16 cellular contexts compared by ENCODE assay signal in genomic region chr7:37450035-37450434, GRCh38. TPM values are rescaled to one million over a fixed set of nuclear protein-coding genes. Genes with fewer than 3 reads are reported as not detected.
DNase-seq lines count a peak whose midpoint lies in the region; ATAC-seq and TF ChIP-seq lines count a peak whose summit lies in the region.
"Had no signal": no experiment of that assay in that cellular context is flagged by ENCODE, and none has a peak within 500 bp of the region (broad histone marks: within the 10 kb centered on the region; RNA-seq: fewer than 3 reads in every experiment).

No MANE protein-coding gene starts in this region.

- H2BK12ac ChIP-seq in neuronal stem cell (ENCODE audit: low read length), result no peak overlapping the region

- H3K36me3 ChIP-seq in BLaER1, result no peaks in the 10 kb centered on the region
- H3K36me3 ChIP-seq in CD8-positive, alpha-beta memory T cell (ENCODE audit: insufficient read depth, low read length), result no peaks in the 10 kb centered on the region
- no peaks in the 10 kb centered on the region for H3K36me3 ChIP-seq in neuronal stem cell (replicated peaks in 1 of 2; ENCODE audit: control insufficient read depth in 2 of 2, insufficient read depth in 2 of 2, low read length in 2 of 2)
- H3K36me3 ChIP-seq: colonic mucosa, transverse colon had no signal

- H3K4me1 Mint-ChIP-seq in CD8-positive, alpha-beta memory T cell, result peaks cover 38 to 60% (median 40%) of the 10 kb centered on the region in 3 donors
- H3K4me1 Mint-ChIP-seq in T-helper 17 cell (peaks cover 35% of the 10 kb centered on the region), MCF 10A (ENCODE audit: insufficient read depth, unreplicated experiment) (peaks cover 13% of the 10 kb centered on the region)

- H3K4me1 ChIP-seq in BLaER1 (peaks cover 24% of the 10 kb centered on the region), neuronal stem cell (ENCODE audit: control insufficient read depth in 2 of 2, insufficient read depth in 1 of 2, low read depth in 1 of 2, low read length in 2 of 2) (peaks cover 5 to 11% of the 10 kb centered on the region in 2 donors)
- peaks cover 28% of the 10 kb centered on the region for H3K4me1 ChIP-seq in CD8-positive, alpha-beta memory T cell (ENCODE audit: insufficient read depth, low read length)
- H3K4me1 ChIP-seq: colonic mucosa had no signal

- no peak overlapping the region for H3K23ac ChIP-seq in neuronal stem cell (ENCODE audit: low read depth, low read length, poor library complexity)

- no CpG with 5 or more reads among the region's 3 CpGs for WGBS in neuronal stem cell (ENCODE audit: extremely low coverage in 2 of 2, insufficient read length in 2 of 2, insufficient replicate concordance in 1 of 2), 2 donors

- peaks cover 0 to 2% (median 2%) of the 10 kb centered on the region in 5 donors for H3K9me3 Mint-ChIP-seq in CD8-positive, alpha-beta memory T cell
- H3K9me3 Mint-ChIP-seq in MCF 10A (ENCODE audit: unreplicated experiment), result no peaks in the 10 kb centered on the region

- BruUV-seq in MCF 10A (replicated peaks; lab: Mats Ljungman, UMichigan), result no TSS peak

- no peak overlapping the region for H2BK120ac ChIP-seq in neuronal stem cell (ENCODE audit: low read depth, low read length)

- H4K91ac ChIP-seq in neuronal stem cell (ENCODE audit: low read depth, low read length, poor library complexity), result no peak overlapping the region

- H3K9me3 ChIP-seq in BLaER1 (no peaks in the 10 kb centered on the region), T-helper 17 cell (ENCODE audit: control insufficient read depth, low read length, poor library complexity, severe bottlenecking) (no peaks in the 10 kb centered on the region), neuronal stem cell (replicated peaks in 1 of 2; ENCODE audit: control insufficient read depth in 2 of 2, insufficient read depth in 1 of 2, low read depth in 1 of 2, low read length in 2 of 2) (peaks cover 0 to 11% of the 10 kb centered on the region in 2 donors)
- no peaks in the 10 kb centered on the region for H3K9me3 ChIP-seq in CD8-positive, alpha-beta memory T cell (ENCODE audit: low read length)
- H3K9me3 ChIP-seq: colonic mucosa, transverse colon had no signal

- H3K4me3 Mint-ChIP-seq in CD8-positive, alpha-beta memory T cell, result peak overlapping the region; percentile 49 to 99 (median 95)
- H3K4me3 Mint-ChIP-seq in T-helper 17 cell, result no peak overlapping the region
- H3K4me3 Mint-ChIP-seq in MCF 10A (ENCODE audit: unreplicated experiment), result no peak overlapping the region

- no peak overlapping the region for H2AK5ac ChIP-seq in neuronal stem cell (ENCODE audit: low read depth, low read length)

- no peak overlapping the region for H2AFZ ChIP-seq in neuronal stem cell (ENCODE audit: low read length)
- H2AFZ ChIP-seq: hepatocyte had no signal

- CTCF ChIA-PET in CD8-positive, alpha-beta memory T cell (lab: Charles Lee), result interaction anchor here (0.8 to 3.2 kb wide), 7 partner anchors 27 to 1870 kb away, joined by 3 to 18 read pairs (median 4); no protein-coding TSS in a partner anchor
- CTCF ChIA-PET in MCF 10A (lab: Yijun Ruan, JAX), result no interaction called here

- no peak overlapping the region for H4K8ac ChIP-seq in neuronal stem cell (ENCODE audit: low read depth, low read length)

- H3K27me3 ChIP-seq in BLaER1 (no peaks in the 10 kb centered on the region), neuronal stem cell (ENCODE audit: control insufficient read depth in 3 of 3, insufficient read depth in 3 of 3, low read depth in 1 of 3, low read length in 3 of 3) (peaks cover 0 to 11% (median 3%) of the 10 kb centered on the region in 3 experiments)
- H3K27me3 ChIP-seq in CD8-positive, alpha-beta memory T cell (ENCODE audit: insufficient read depth, low read length, poor library complexity, severe bottlenecking), result no peaks in the 10 kb centered on the region

- H3K27ac ChIP-seq in BLaER1 (no peak overlapping the region), neuronal stem cell (replicated peaks; ENCODE audit: low read length) (no peak overlapping the region)
- no peak overlapping the region for H3K27ac ChIP-seq in CD8-positive, alpha-beta memory T cell (ENCODE audit: low read depth, low read length)
- H3K27ac ChIP-seq: hepatocyte, RWPE1 had no signal

- peaks cover 0 to 6% of the 10 kb centered on the region in 2 donors for H3K27me3 Mint-ChIP-seq in CD8-positive, alpha-beta memory T cell
- H3K27me3 Mint-ChIP-seq in T-helper 17 cell (no peaks in the 10 kb centered on the region), MCF 10A (ENCODE audit: insufficient read depth, unreplicated experiment) (no peaks in the 10 kb centered on the region)

- H3K14ac ChIP-seq in neuronal stem cell (ENCODE audit: low read length), result no peak overlapping the region

- DNase-seq in CD8-positive, alpha-beta memory T cell, result no peak
- no peak for DNase-seq in T-helper 17 cell
- peak; percentile 44 for DNase-seq in medulla oblongata (ENCODE audit: extremely low spot score)
- DNase-seq in neuronal stem cell (ENCODE audit: low spot score), result no peak
- DNase-seq in ecto neural progenitor cell (ENCODE audit: low spot score), result no peak
- DNase-seq in MCF 10A (ENCODE audit: unreplicated experiment), result no peak
- DNase-seq: colonic mucosa, left cardiac atrium, NCI-H2029, NCI-H748 treated with DMSO at 0.1 percent for 48 hours, transverse colon had no signal

- H2BK15ac ChIP-seq in neuronal stem cell (ENCODE audit: low read length), result no peak overlapping the region

- no peak overlapping the region for H3K4ac ChIP-seq in neuronal stem cell (ENCODE audit: low read length)

- H3K9ac ChIP-seq in BLaER1 (no peak overlapping the region), neuronal stem cell (ENCODE audit: low read depth, low read length, poor library complexity) (no peak overlapping the region)

- peak overlapping the region; percentile 18 to 98 (median 97) for H3K27ac Mint-ChIP-seq in CD8-positive, alpha-beta memory T cell
- H3K27ac Mint-ChIP-seq in T-helper 17 cell (peak overlapping the region; percentile 94), MCF 10A (ENCODE audit: low read depth, unreplicated experiment) (no peak overlapping the region)

- TF ChIP-seq CTCF in MCF 10A (IDR thresholded peaks at IDR 0.05; ENCODE audit: unreplicated experiment), result no peak

- peaks cover 0 to 10% (median 4%) of the 10 kb centered on the region in 3 donors for H3K36me3 Mint-ChIP-seq in CD8-positive, alpha-beta memory T cell
- H3K36me3 Mint-ChIP-seq in T-helper 17 cell (ENCODE audit: low read depth) (peaks cover 4% of the 10 kb centered on the region), MCF 10A (ENCODE audit: insufficient read depth, unreplicated experiment) (no peaks in the 10 kb centered on the region)

- intact Hi-C loops in MCF 10A (cut with micrococcal nuclease), result no loop called here

- H3K79me1 ChIP-seq in neuronal stem cell (ENCODE audit: low read depth, low read length), result no peaks in the 10 kb centered on the region

- H2BK5ac ChIP-seq in neuronal stem cell (ENCODE audit: low read length), result no peak overlapping the region

- ATAC-seq in T-helper 17 cell, result no peak
- ATAC-seq in HG02798 (IDR thresholded peaks at IDR 0.05; ENCODE audit: poor library complexity, unreplicated experiment), result no peak
- ATAC-seq: left cardiac atrium had no signal

- no peak overlapping the region for H3K18ac ChIP-seq in neuronal stem cell (ENCODE audit: low read length)

- H3K4me3 ChIP-seq in BLaER1 (no peak overlapping the region; the same call in 1 of the 2 replicates), neuronal stem cell (ENCODE audit: low read length in 2 of 2) (no peak overlapping the region)
- H3K4me3 ChIP-seq in CD8-positive, alpha-beta memory T cell (ENCODE audit: low read length), result no peak overlapping the region
- H3K4me3 ChIP-seq: colonic mucosa, hepatocyte had no signal

- POLR2A ChIA-PET in CD8-positive, alpha-beta memory T cell (lab: Charles Lee), result interaction anchor here (1.2 kb wide), 1 partner anchor 99 kb away, joined by 7 read pairs; no protein-coding TSS in a partner anchor
- POLR2A ChIA-PET in MCF 10A (lab: Yijun Ruan, JAX), result no interaction called here

- H3K4me2 ChIP-seq in BLaER1 (peak overlapping the region; percentile 87; the same call in 1 of the 2 replicates), neuronal stem cell (ENCODE audit: insufficient read depth, low read length, poor library complexity, severe bottlenecking) (no peak overlapping the region)

- no peaks in the 10 kb centered on the region for H4K20me1 ChIP-seq in BLaER1

RNA-seq across cellular contexts. Expression of gene ELMO1, which starts 1.4 kb away (rescaled TPM):
- 10 to 100 TPM; 66.2 to 74.4 TPM for total RNA-seq in CD8-positive, alpha-beta memory T cell
- 65.6 TPM for polyA plus RNA-seq in CD8-positive, alpha-beta memory T cell
- total RNA-seq in T-helper 17 cell (100 to 1,000 TPM; 160 to 169 TPM), MCF 10A (2022) (0.30 TPM in 1 of 2 replicates, not detected in the other)
- polyA plus RNA-seq in neuronal stem cell (2013, experiment 1 of 2), result 8.2 TPM
- polyA plus RNA-seq in neuronal stem cell (2013, experiment 2 of 2), result 7.3 TPM
- total RNA-seq: LHCN-M2 had no signal

Comparison
In these comparisons a context has a peak if more than half of its experiments do, and no peak if none do; other contexts are left out.
1. H3K4me3 Mint-ChIP-seq: peak in CD8-positive, alpha-beta memory T cell (7 of 7); none in T-helper 17 cell (single experiment) and MCF 10A (single experiment).
2. RNA of gene ELMO1, which starts 1.4 kb away (total RNA-seq): 160 to 169 TPM in T-helper 17 cell and 66.2 to 74.4 TPM in CD8-positive, alpha-beta memory T cell; 0.30 TPM in MCF 10A; every median in the first group is over 10 times any median in the second.